Comparison of ENCODE assay signal across 8 cellular contexts in the genomic region with DNA sequence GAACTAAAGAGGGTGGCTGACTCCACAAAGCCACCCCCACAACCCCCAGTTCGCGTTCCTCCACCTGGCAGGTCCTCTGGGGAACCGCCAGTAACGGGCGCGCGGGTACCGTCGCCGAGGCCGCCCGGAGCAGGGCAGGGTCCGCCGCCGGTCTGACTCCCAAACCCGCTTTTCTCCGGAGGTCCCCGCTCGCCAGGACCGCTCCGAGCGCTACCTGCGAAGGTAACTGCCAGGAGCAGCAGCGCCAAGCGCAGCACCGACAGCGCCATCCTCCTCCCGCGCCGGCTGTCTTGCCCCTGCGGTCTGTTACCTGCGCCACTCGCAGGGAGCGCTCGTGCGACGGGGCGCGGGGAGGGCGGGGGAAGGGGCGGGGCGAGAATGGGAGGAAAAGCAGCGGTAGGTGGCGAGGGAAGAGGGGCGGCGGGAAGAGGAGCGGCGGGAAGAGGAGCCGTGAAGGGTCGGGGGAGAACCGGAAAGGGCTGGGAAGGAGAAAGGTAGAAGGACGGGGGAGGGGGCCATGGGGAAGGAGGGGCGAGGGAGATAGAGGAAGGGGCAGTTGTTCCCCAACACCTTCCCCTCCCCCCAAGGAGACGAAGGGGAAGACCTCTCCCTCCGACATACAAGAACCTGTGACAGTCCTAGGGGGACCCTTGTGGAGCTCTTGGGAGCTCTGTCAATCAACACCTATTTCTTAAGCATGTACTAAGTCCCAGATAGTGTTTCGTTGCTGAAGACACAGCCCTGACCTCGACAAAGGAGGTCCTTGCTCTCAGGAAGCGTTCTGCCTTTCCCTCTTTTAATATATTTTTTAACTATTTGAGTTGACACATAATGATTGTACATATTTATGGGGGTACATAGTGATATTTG. TPM values are rescaled to one million over a fixed set of nuclear protein-coding genes. Genes with fewer than 3 reads are reported as not detected.
A peak's percentile ranks its signal among the peaks of the same experiment; 100 is the strongest.
DNase-seq lines count a peak whose midpoint lies in the region; ATAC-seq, FAIRE-seq and TF ChIP-seq lines count a peak whose summit lies in the region.

A gene with protein sequence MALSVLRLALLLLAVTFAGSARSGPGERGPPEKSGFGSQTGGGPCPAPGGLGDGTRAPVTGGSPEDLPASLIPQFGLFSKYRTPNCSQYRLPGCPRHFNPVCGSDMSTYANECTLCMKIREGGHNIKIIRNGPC (minus strand): TSS at position 308 of the 870 bp plus-strand sequence. CDS start 39 bp downstream, at position 269.

- H3K27me3 Mint-ChIP-seq in nephron (ENCODE audit: low read depth) = peaks cover 73% of the 10 kb centered on the region

- H4K8ac ChIP-seq in H1 (ENCODE audit: extremely low read depth, insufficient read depth, low read length) = no peak within 1 kb of the TSS

- no peak within 1 kb of the TSS; the same call in 1 of the 2 replicates for H2BK12ac ChIP-seq in H1 (ENCODE audit: low read depth, low read length)

- no peak within 1 kb of the TSS for H2BK15ac ChIP-seq in H1 (ENCODE audit: low read length)

- H3K4me2 ChIP-seq in H1 (ENCODE audit: insufficient read depth in 1 of 2, low read depth in 2 of 2, low read length in 2 of 2) = peak within 1 kb of the TSS; percentile 75 to 80

- CTCF ChIA-PET in H1 (lab: Charles Lee; ENCODE audit: partially characterized antibody) = interaction anchor here (1.1 to 4.6 kb wide), 5 partner anchors 9 to 294 kb away, joined by 3 to 48 read pairs (median 4); no protein-coding TSS in a partner anchor

- H3K79me1 ChIP-seq in H1 (ENCODE audit: low read depth, low read length) = no peaks in the 10 kb centered on the region

- peaks cover 5% of the 10 kb centered on the region for H3K23me2 ChIP-seq in H1 (ENCODE audit: low read depth, low read length)

- peak; percentile 39 for FAIRE-seq in H1 (lab: Jason Lieb, UNC)

- H3K9me3 Mint-ChIP-seq in nephron = peaks cover 8% of the 10 kb centered on the region

- no peaks in the 10 kb centered on the region for H4K20me1 ChIP-seq in H1 (replicated peaks in 1 of 2; ENCODE audit: control insufficient read depth in 1 of 2, insufficient read depth in 2 of 2, low read length in 2 of 2)

- H4K5ac ChIP-seq in H1 (ENCODE audit: insufficient read length, low read depth, low read length) = no peak within 1 kb of the TSS

- 4% methylated on average over 37 of the region's 58 CpGs; no CpG with 5 or more reads in 1 of the 2 experiments for WGBS in H1 (ENCODE audit: extremely low coverage in 1 of 2, insufficient coverage in 1 of 2, insufficient read length in 1 of 2, insufficient replicate concordance in 2 of 2, low coverage in 1 of 2, low lambda C conversion rate in 2 of 2, missing lambda C conversion rate in 1 of 2), 2 experiments
- WGBS in suprapubic skin = 3% methylated on average over 58 of the region's 58 CpGs

- no peaks in the 10 kb centered on the region for H3K9me3 ChIP-seq in H1 (ENCODE audit: insufficient read depth in 2 of 2, low read depth in 1 of 2, low read length in 1 of 2)
- H3K9me3 ChIP-seq in suprapubic skin = no peaks in the 10 kb centered on the region

- peak within 1 kb of the TSS; percentile 77; the same call in 1 of the 2 replicates for H2AFZ ChIP-seq in H1 (ENCODE audit: low read length)

- no peak within 1 kb of the TSS for H2BK5ac ChIP-seq in H1 (ENCODE audit: low read depth, low read length)

- TF ChIP-seq EP300 in H1 (IDR thresholded peaks at IDR 0.05; ENCODE audit: borderline replicate concordance in 1 of 2, low read depth in 2 of 2, low read length in 2 of 2) (no peak), suprapubic skin (IDR thresholded peaks at IDR 0.05) (no peak)

- no peak within 1 kb of the TSS for H2BK120ac ChIP-seq in H1 (replicated peaks; ENCODE audit: low read depth, low read length)

- no peaks in the 10 kb centered on the region for H3K79me2 ChIP-seq in H1 (ENCODE audit: control insufficient read depth in 1 of 2, insufficient read depth in 2 of 2, low read length in 2 of 2)

- no peak; a peak in 2 of 4 replicates for TF ChIP-seq RAD21 in H1 (IDR thresholded peaks at IDR 0.05 in 1 of 2, conservative IDR thresholded peaks at IDR 0.05 in 1 of 2; ENCODE audit: low read depth in 2 of 2, low read length in 2 of 2)

- peak within 1 kb of the TSS; percentile 68 to 74 (median 71) for H3K4me3 Mint-ChIP-seq in nephron

- H3K4me3 ChIP-seq in H1 (ENCODE audit: extremely low read depth in 1 of 4, insufficient read depth in 2 of 4, low read depth in 3 of 4, low read length in 4 of 4) (peak within 1 kb of the TSS; percentile 33 to 72 (median 48)), suprapubic skin (peak within 1 kb of the TSS; percentile 51)

- peak; percentile 19 for DNase-seq in NCI-H1048 (lab: John Stamatoyannopoulos, UW)
- DNase-seq in activated CD4-positive, alpha-beta T cell treated with anti-CD3 and anti-CD28 coated beads, Interleukin-2, amount 50 U/mL, for 48 hours = peak; percentile 67 to 69
- peak; percentile 56 to 84 for DNase-seq in H1 (ENCODE audit: low read depth in 1 of 2, low spot score in 2 of 2)
- DNase-seq in suprapubic skin (ENCODE audit: low spot score in 2 of 2) = no peak

- POLR2A ChIA-PET in H1 (lab: Charles Lee; ENCODE audit: partially characterized antibody) = interaction anchor here (0.6 to 2.1 kb wide), 5 partner anchors 15 to 158 kb away, joined by 3 to 6 read pairs (median 4); a partner anchor contains a TSS

- H3K4me1 ChIP-seq in H1 (replicated peaks in 1 of 4; ENCODE audit: control insufficient read depth in 3 of 4, insufficient read depth in 4 of 4, low read length in 3 of 4) (no peaks in the 10 kb centered on the region), suprapubic skin (peaks cover 9% of the 10 kb centered on the region)

- H3K4ac ChIP-seq in H1 (replicated peaks; ENCODE audit: insufficient read length, low read depth, low read length) = no peak within 1 kb of the TSS

- H2AK5ac ChIP-seq in H1 (ENCODE audit: low read depth, low read length) = no peak within 1 kb of the TSS

- no peaks in the 10 kb centered on the region for H3K4me1 Mint-ChIP-seq in nephron

- no peak within 1 kb of the TSS for H3K56ac ChIP-seq in H1 (replicated peaks; ENCODE audit: insufficient read length, low read depth, low read length)

- no peak within 1 kb of the TSS for H3K27ac Mint-ChIP-seq in nephron

- H3K14ac ChIP-seq in H1 (ENCODE audit: insufficient read length) = no peak within 1 kb of the TSS

- TF ChIP-seq POLR2A in H1 (IDR thresholded peaks at IDR 0.05; ENCODE audit: control extremely low read depth in 1 of 2, low read depth in 2 of 2, low read length in 2 of 2) (peak in 1 of 2 experiments; percentile 32; a peak in 1 of 3 replicates), suprapubic skin (IDR thresholded peaks at IDR 0.05) (no peak)

- H3K18ac ChIP-seq in H1 (ENCODE audit: extremely low read depth, low read length) = no peak within 1 kb of the TSS; the same call in 1 of the 2 replicates

- H3K27ac ChIP-seq in C4-2B = no peak within 1 kb of the TSS
- no peak within 1 kb of the TSS for H3K27ac ChIP-seq in H1 (ENCODE audit: low read depth, low read length)
- H3K27ac ChIP-seq in suprapubic skin = no peak within 1 kb of the TSS

- H3K36me3 ChIP-seq in H1 (ENCODE audit: control insufficient read depth in 2 of 4, insufficient read depth in 4 of 4, low read length in 3 of 4) (no peaks in the 10 kb centered on the region), suprapubic skin (no peaks in the 10 kb centered on the region)

- H3K27me3 ChIP-seq in H1 (replicated peaks in 1 of 4; ENCODE audit: control insufficient read depth in 3 of 4, extremely low read depth in 1 of 4, insufficient read depth in 3 of 4, low read length in 3 of 4) (peaks cover 8 to 16% (median 12%) of the 10 kb centered on the region in 4 experiments), suprapubic skin (peaks cover 16% of the 10 kb centered on the region)

- no peak within 1 kb of the TSS for H4K91ac ChIP-seq in H1 (replicated peaks; ENCODE audit: insufficient read length, low read length)

- ATAC-seq in GM19438 (IDR thresholded peaks at IDR 0.05; ENCODE audit: low read depth, unreplicated experiment) = peak; percentile 53
- ATAC-seq in GM18870 (IDR thresholded peaks at IDR 0.05; ENCODE audit: unreplicated experiment) = no peak

- no peak within 1 kb of the TSS for H3K23ac ChIP-seq in H1 (ENCODE audit: insufficient read length)

- 0 out of 7 replicates have a peak within 1 kb of the TSS, but pooled peaks of 1 of the 4 experiments have one; percentile 11 for H3K9ac ChIP-seq in H1 (replicated peaks in 1 of 4; ENCODE audit: extremely low read depth in 1 of 4, low read depth in 3 of 4, low read length in 3 of 4)

- H3K36me3 Mint-ChIP-seq in nephron (ENCODE audit: low read depth) = no peaks in the 10 kb centered on the region

- no peak within 1 kb of the TSS for H2BK20ac ChIP-seq in H1 (ENCODE audit: low read length)

- TF ChIP-seq CTCF in C4-2B (conservative IDR thresholded peaks at IDR 0.05) (peak; percentile 48), H1 (IDR thresholded peaks at IDR 0.05; ENCODE audit: control extremely low read depth in 1 of 3, insufficient read depth in 1 of 3, low read depth in 1 of 3, low read length in 3 of 3) (peak; percentile 31 to 59 (median 49)), nephron (IDR thresholded peaks at IDR 0.05; ENCODE audit: unreplicated experiment in 3 of 3) (peak in 1 of 3 experiments; percentile 12), suprapubic skin (IDR thresholded peaks at IDR 0.05) (peak in 1 of 2 donors; percentile 32)

TF ChIP-seq in H1, 55 proteins besides CTCF, POLR2A, EP300 and RAD21 (continues in another document):
- TF ChIP-seq TAF1 (IDR thresholded peaks at IDR 0.05; ENCODE audit: low read depth, low read length) = peak; percentile 80
- TF ChIP-seq EGR1 (IDR thresholded peaks at IDR 0.05; ENCODE audit: borderline replicate concordance, low read depth, low read length) = 0 out of 2 replicates have a peak, but pooled peaks have one; percentile 12
- no peak for TF ChIP-seq TEAD4 (IDR thresholded peaks at IDR 0.05; ENCODE audit: low read depth, low read length)
- no peak for TF ChIP-seq KDM5A (IDR thresholded peaks at IDR 0.05; ENCODE audit: low read length)
- no peak for TF ChIP-seq NRF1 (IDR thresholded peaks at IDR 0.05; ENCODE audit: low read depth, low read length)
- no peak for TF ChIP-seq SIX5 (IDR thresholded peaks at IDR 0.05; ENCODE audit: low read depth, low read length)
- TF ChIP-seq SP1 (IDR thresholded peaks at IDR 0.05; ENCODE audit: low read depth, low read length) = no peak

RNA-seq across cellular contexts. Expression of the gene that starts here (rescaled TPM):
- 1.4 and 1.6 TPM in 2 replicates for total RNA-seq in H1 (2021; fragmentation: NEBNext Ultra II Directional; extraction: Animal tissue kit (Norgen Biotek cat#: 25700))
- polyA plus RNA-seq in H1 (2011; rRNA removed) = 0.89 and 1.9 TPM in 2 replicates
- polyA plus RNA-seq in H1 (2011; cell fraction: cytosol; rRNA removed) = 2.2 TPM
- 1.7 TPM for polyA plus RNA-seq in H1 (2011; cell fraction: nucleus; rRNA removed)
- 0.44 to 1.1 TPM (median 0.52 TPM) in 4 replicates for polyA plus RNA-seq in H1 (2012, experiment 1 of 2)
- polyA plus RNA-seq in H1 (2012, experiment 2 of 2) = 2.2 TPM
- 2.4 TPM for polyA plus RNA-seq in H1 (2013, experiment 1 of 2)
- polyA plus RNA-seq in H1 (2013, experiment 2 of 2) = 2.1 TPM
- polyA minus RNA-seq in H1 (2011; rRNA and poly(A)+ RNA removed) = 0.66 TPM in 1 of 2 replicates, not detected in the other
- not detected for polyA minus RNA-seq in H1 (2011; cell fraction: cytosol; rRNA and poly(A)+ RNA removed)
- not detected for polyA minus RNA-seq in H1 (2011; cell fraction: nucleus; rRNA and poly(A)+ RNA removed)
- total RNA-seq in suprapubic skin = not detected

Comparison
In these comparisons a context has a peak if more than half of its experiments do, and no peak if none do; other contexts are left out.
1. DNase-seq: peak in NCI-H1048 (single experiment), activated CD4-positive, alpha-beta T cell treated with anti-CD3 and anti-CD28 coated beads, Interleukin-2, amount 50 U/mL, for 48 hours (2 of 2) and H1 (2 of 2); none in suprapubic skin (0 of 2).